ENCODE assay signal across 17 cellular contexts in the genomic region with DNA sequence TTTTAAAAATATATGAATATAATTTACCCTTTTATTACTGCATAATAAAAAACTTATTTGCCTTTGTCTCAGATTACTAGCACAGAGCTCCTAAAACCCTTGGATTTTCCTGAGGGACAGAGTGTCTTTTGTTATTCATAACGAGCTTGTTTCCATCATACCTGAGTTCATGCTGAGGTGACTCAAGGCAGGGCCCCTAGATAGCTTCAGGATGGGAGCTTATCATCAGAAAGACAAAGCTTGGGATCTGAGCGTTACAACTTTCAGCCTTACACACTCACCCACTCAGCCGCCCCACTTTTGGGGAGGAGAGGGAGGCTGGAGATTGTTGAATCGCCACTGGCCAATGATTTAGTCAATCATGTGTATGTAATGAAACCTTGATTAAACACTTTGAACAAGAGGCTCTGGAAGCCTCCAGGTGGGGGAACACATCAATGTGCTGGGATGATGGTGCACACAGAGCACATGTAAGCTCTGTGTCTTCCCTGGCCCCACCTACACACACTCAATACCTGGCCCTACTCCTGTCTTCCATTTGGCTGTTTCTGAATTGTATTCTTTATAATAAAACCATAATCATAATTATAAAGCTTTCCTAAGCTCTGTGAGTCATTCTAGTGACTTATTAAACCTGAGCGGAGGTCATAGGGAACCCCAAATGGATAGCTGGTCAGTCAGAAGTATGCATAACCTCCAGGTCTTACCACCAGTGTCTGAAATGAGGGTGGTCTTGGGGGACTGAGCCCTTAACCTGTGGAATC. TPM values are rescaled to one million over a fixed set of nuclear protein-coding genes. Genes with fewer than 3 reads are reported as not detected.
"Had no signal": no experiment of that assay in that cellular context is flagged by ENCODE, and none has a peak within 500 bp of the region (broad histone marks: within the 10 kb centered on the region; RNA-seq: fewer than 3 reads in every experiment).

No MANE protein-coding gene starts in this region.

- H3K9me3 ChIP-seq: thyroid gland had no signal

- H3K4me3 ChIP-seq: heart left ventricle, left ventricle myocardium inferior, thyroid gland had no signal

- H3K27me3 ChIP-seq: heart left ventricle, thyroid gland had no signal

- H3K9me3 Mint-ChIP-seq: natural killer cell treated with Interleukin-12 subunit alpha and Interleukin-12 subunit beta and Interleukin-15 and Interleukin-18, amount 100 ng/mL, for 72 hours had no signal

- H3K4me3 Mint-ChIP-seq: activated CD4-positive, alpha-beta T cell treated with anti-CD3 and anti-CD28 coated beads, Interleukin-2, amount 10 ng/mL, durations not matched to agents 24 days and 14 days; activated T-helper 1 cell treated with anti-CD3 and anti-CD28 coated beads, Interleukin-12 subunit alpha, Interleukin-12 subunit beta, Interleukin-2, Interleukin-4 antibody, amounts not matched to agents 30 ng/mL and 10 ng/mL and 1 ng/mL, durations not matched to agents 14 hours and 24 hours and 36 hours; natural killer cell treated with Interleukin-12 subunit alpha and Interleukin-12 subunit beta and Interleukin-15 and Interleukin-18, amount 100 ng/mL, for 72 hours; stimulated activated naive B cell treated with anti-CD40 and anti-IgM and Interleukin-4, amounts not matched to agents 10 μg/mL and 1 μg/mL and 100 μg/mL, for 72 hours; T-helper 2 cell treated with Interferon-gamma antibody and Interleukin-4, amounts not matched to agents 5 μg/mL and 100 μg/mL, for 36 hours had no signal

- DNase-seq: activated CD4-positive, alpha-beta T cell treated with anti-CD3 and anti-CD28 coated beads, Interleukin-2, amount 10 ng/mL, durations not matched to agents 24 days and 14 days; activated CD4-positive, CD25-positive, alpha-beta regulatory T cell; activated CD8-positive, alpha-beta memory T cell treated with anti-CD3 and anti-CD28 coated beads for 24 hours; activated naive CD4-positive, alpha-beta T cell; anterior cingulate cortex; effector CD8-positive, alpha-beta T cell; foreskin fibroblast; heart left ventricle; kidney; left ventricle myocardium inferior; occipital lobe; stimulated activated CD4-positive, alpha-beta T cell treated with anti-CD3 and anti-CD28 coated beads, Interleukin-4, amount 100 ng/mL, for 1 hour; stimulated activated naive B cell treated with anti-CD40 and anti-IgM and Interleukin-4, amounts not matched to agents 10 μg/mL and 1 μg/mL and 100 μg/mL, for 72 hours; thyroid gland had no signal

- H3K4me1 ChIP-seq: heart left ventricle, left ventricle myocardium inferior, thyroid gland had no signal

- H3K36me3 ChIP-seq: heart left ventricle, left ventricle myocardium inferior, thyroid gland had no signal

- H3K27ac ChIP-seq: heart left ventricle, left ventricle myocardium inferior, thyroid gland had no signal

- H3K27me3 Mint-ChIP-seq: activated CD4-positive, alpha-beta T cell treated with anti-CD3 and anti-CD28 coated beads, Interleukin-2, amount 10 ng/mL, durations not matched to agents 24 days and 14 days; stimulated activated naive B cell treated with anti-CD40 and anti-IgM and Interleukin-4, amounts not matched to agents 10 μg/mL and 1 μg/mL and 100 μg/mL, for 72 hours had no signal

- H3K27ac Mint-ChIP-seq: activated CD4-positive, alpha-beta T cell treated with anti-CD3 and anti-CD28 coated beads, Interleukin-2, amount 10 ng/mL, durations not matched to agents 24 days and 14 days; activated T-helper 1 cell treated with anti-CD3 and anti-CD28 coated beads, Interleukin-12 subunit alpha, Interleukin-12 subunit beta, Interleukin-2, Interleukin-4 antibody, amounts not matched to agents 30 ng/mL and 10 ng/mL and 1 ng/mL, durations not matched to agents 14 hours and 24 hours and 36 hours; natural killer cell treated with Interleukin-12 subunit alpha and Interleukin-12 subunit beta and Interleukin-15 and Interleukin-18, amount 100 ng/mL, for 72 hours; T-helper 2 cell treated with Interferon-gamma antibody and Interleukin-4, amounts not matched to agents 5 μg/mL and 100 μg/mL, for 36 hours had no signal

RNA-seq across cellular contexts. Expression of gene DNAH7, which starts 28.5 kb away (rescaled TPM):
- total RNA-seq: activated CD4-positive, alpha-beta T cell treated with anti-CD3 and anti-CD28 coated beads, Interleukin-2, amount 10 ng/mL, durations not matched to agents 24 days and 14 days; activated T-helper 1 cell treated with anti-CD3 and anti-CD28 coated beads, Interleukin-12 subunit alpha, Interleukin-12 subunit beta, Interleukin-2, Interleukin-4 antibody, amounts not matched to agents 30 ng/mL and 10 ng/mL and 1 ng/mL, durations not matched to agents 14 hours and 24 hours and 36 hours had no signal
